Comparison of ENCODE assay signal across 23 cellular contexts in genomic region chr13:112636401-112636975, GRCh38.
"Had no signal": no experiment of that assay in that cellular context is flagged by ENCODE, and none has a peak within 500 bp of the region (broad histone marks: within the 10 kb centered on the region; RNA-seq: fewer than 3 reads in every experiment).

No MANE protein-coding gene starts in this region.

- H3K36me3 ChIP-seq: brain microvascular endothelial cell, cardiac muscle cell had no signal

- DNase-seq: activated B cell treated with CpG ODN at 0.5 μM for 24 hours; activated CD4-positive, alpha-beta T cell treated with anti-CD3 and anti-CD28 coated beads for 1 hour; activated CD4-positive, alpha-beta T cell treated with anti-CD3 and anti-CD28 coated beads, Interleukin-2, amount 10 ng/mL, durations not matched to agents 24 days and 14 days; activated CD4-positive, alpha-beta T cell treated with anti-CD3 and anti-CD28 coated beads, Interleukin-2, amount 50 U/mL, for 48 hours; activated CD8-positive, alpha-beta memory T cell treated with anti-CD3 and anti-CD28 coated beads for 24 hours; activated gamma-delta T cell treated with Interleukin-2 at 50 U/mL for 16 hours; activated naive CD4-positive, alpha-beta T cell treated with anti-CD3 and anti-CD28 coated beads, Interleukin-2, amount 10 ng/mL, durations not matched to agents 7 days and 5 days; activated naive CD8-positive, alpha-beta T cell treated with anti-CD3 and anti-CD28 coated beads for 36 hours; activated T-cell treated with anti-CD3 and anti-CD28 coated beads, Interleukin-2, amount 50 U/mL, for 4 hours; brain microvascular endothelial cell; Karpas-422; MM.1S; NCI-H1105 treated with DMSO at 0.1 percent for 48 hours; NCI-H146; NCI-H187 treated with DMSO at 0.1 percent for 48 hours; NCI-H2171; NCI-H2227 treated with DMSO at 0.1 percent for 48 hours; NCI-H446 treated with DMSO at 0.1 percent for 48 hours; NCI-H82; SIG-M5; T-helper 17 cell; T-helper 9 cell had no signal

- H3K27ac ChIP-seq: brain microvascular endothelial cell, cardiac muscle cell had no signal

- H3K4me3 ChIP-seq: cardiac muscle cell had no signal

- ATAC-seq: activated T-cell treated with anti-CD3 and anti-CD28 coated beads, Interleukin-2, amount 50 U/mL, for 4 hours; T-helper 17 cell had no signal
